Comparison of ENCODE assay signal across 1 cellular context in the genomic region with DNA sequence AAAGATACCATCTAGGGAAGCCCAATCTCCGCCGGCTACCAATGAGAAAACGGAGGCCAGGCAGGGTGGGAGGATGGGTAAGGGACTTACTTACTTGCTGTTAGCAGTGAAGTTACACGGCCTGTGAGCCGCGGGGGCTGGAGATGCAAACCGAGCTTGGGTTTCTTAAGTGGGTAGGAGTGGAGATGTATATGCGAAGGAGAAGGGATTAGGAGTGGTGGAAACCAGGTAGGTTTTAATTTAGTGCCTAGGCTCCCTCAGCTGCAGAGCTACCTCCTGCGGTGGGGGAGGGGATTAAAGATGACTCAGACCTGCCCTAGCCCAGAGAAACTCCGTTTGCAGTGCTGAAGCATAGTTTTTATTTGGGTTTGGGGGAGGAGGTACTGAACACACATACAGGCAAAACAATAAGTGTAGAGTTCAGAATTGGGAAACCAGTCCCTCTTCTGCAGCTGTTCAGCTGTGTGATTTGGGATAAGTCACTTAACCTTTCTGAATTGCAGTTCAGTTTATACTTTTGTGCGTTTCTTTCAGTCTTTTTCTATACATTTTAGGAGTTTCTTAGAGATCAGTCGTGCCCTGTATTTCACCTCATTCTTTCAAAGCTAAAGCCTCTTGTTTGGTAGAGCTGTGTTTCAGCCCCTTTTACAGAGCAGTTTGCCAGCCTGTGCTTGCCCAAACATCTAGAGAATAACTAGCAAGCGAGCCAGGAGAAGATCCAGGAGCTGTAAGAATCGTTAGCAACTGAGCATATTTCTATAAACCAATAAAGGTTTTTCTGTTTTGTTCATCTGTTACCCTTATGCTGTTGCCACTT.
TF ChIP-seq lines count a peak whose summit lies in the region.

No MANE protein-coding gene starts in this region.

TF ChIP-seq in HCT116, 20 proteins besides CTCF, POLR2A, EP300 and RAD21 (continued from another document):
- TF ChIP-seq, protein P1, sequence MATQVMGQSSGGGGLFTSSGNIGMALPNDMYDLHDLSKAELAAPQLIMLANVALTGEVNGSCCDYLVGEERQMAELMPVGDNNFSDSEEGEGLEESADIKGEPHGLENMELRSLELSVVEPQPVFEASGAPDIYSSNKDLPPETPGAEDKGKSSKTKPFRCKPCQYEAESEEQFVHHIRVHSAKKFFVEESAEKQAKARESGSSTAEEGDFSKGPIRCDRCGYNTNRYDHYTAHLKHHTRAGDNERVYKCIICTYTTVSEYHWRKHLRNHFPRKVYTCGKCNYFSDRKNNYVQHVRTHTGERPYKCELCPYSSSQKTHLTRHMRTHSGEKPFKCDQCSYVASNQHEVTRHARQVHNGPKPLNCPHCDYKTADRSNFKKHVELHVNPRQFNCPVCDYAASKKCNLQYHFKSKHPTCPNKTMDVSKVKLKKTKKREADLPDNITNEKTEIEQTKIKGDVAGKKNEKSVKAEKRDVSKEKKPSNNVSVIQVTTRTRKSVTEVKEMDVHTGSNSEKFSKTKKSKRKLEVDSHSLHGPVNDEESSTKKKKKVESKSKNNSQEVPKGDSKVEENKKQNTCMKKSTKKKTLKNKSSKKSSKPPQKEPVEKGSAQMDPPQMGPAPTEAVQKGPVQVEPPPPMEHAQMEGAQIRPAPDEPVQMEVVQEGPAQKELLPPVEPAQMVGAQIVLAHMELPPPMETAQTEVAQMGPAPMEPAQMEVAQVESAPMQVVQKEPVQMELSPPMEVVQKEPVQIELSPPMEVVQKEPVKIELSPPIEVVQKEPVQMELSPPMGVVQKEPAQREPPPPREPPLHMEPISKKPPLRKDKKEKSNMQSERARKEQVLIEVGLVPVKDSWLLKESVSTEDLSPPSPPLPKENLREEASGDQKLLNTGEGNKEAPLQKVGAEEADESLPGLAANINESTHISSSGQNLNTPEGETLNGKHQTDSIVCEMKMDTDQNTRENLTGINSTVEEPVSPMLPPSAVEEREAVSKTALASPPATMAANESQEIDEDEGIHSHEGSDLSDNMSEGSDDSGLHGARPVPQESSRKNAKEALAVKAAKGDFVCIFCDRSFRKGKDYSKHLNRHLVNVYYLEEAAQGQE (IDR thresholded peaks at IDR 0.05; ENCODE audit: low read depth): no peak
- no peak for TF ChIP-seq TCF7L2 (IDR thresholded peaks at IDR 0.05; ENCODE audit: borderline replicate concordance, extremely low read depth, insufficient read depth, insufficient read length)
- no peak; the same call in 1 of the 2 replicates for TF ChIP-seq EGR1 (IDR thresholded peaks at IDR 0.05; ENCODE audit: low read depth)
- TF ChIP-seq JUND (IDR thresholded peaks at IDR 0.05): peak; percentile 64
- TF ChIP-seq, protein P2, sequence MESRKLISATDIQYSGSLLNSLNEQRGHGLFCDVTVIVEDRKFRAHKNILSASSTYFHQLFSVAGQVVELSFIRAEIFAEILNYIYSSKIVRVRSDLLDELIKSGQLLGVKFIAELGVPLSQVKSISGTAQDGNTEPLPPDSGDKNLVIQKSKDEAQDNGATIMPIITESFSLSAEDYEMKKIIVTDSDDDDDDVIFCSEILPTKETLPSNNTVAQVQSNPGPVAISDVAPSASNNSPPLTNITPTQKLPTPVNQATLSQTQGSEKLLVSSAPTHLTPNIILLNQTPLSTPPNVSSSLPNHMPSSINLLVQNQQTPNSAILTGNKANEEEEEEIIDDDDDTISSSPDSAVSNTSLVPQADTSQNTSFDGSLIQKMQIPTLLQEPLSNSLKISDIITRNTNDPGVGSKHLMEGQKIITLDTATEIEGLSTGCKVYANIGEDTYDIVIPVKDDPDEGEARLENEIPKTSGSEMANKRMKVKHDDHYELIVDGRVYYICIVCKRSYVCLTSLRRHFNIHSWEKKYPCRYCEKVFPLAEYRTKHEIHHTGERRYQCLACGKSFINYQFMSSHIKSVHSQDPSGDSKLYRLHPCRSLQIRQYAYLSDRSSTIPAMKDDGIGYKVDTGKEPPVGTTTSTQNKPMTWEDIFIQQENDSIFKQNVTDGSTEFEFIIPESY (IDR thresholded peaks at IDR 0.05; ENCODE audit: extremely low read depth, insufficient replicate concordance, low read length): no peak
- no peak for TF ChIP-seq EZH2phosphoT487 (IDR thresholded peaks at IDR 0.05; ENCODE audit: borderline replicate concordance)
- no peak for TF ChIP-seq SIN3A (IDR thresholded peaks at IDR 0.05; ENCODE audit: low read depth)
- TF ChIP-seq CBX3 (IDR thresholded peaks at IDR 0.05; ENCODE audit: low read depth): 0 out of 2 replicates have a peak, but pooled peaks have one; percentile 10
- TF ChIP-seq, protein P3, sequence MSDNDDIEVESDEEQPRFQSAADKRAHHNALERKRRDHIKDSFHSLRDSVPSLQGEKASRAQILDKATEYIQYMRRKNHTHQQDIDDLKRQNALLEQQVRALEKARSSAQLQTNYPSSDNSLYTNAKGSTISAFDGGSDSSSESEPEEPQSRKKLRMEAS (IDR thresholded peaks at IDR 0.05): no peak
- 0 out of 2 replicates have a peak, but pooled peaks have one; percentile 23 for TF ChIP-seq ZFX (IDR thresholded peaks at IDR 0.05)
- TF ChIP-seq YY1 (IDR thresholded peaks at IDR 0.05; ENCODE audit: extremely low read depth, insufficient replicate concordance, low read depth, low read length): no peak
- TF ChIP-seq ELF1 (IDR thresholded peaks at IDR 0.05; ENCODE audit: borderline replicate concordance, low read depth): no peak
- no peak for TF ChIP-seq CEBPB (IDR thresholded peaks at IDR 0.05; ENCODE audit: low read depth)
- TF ChIP-seq POLR2AphosphoS5 (IDR thresholded peaks at IDR 0.05; ENCODE audit: low read depth, low read length): no peak
TF ChIP-seq in HCT116: peak in this region for 5.
